ENCODE assay signal across 1 cellular context in the genomic region with DNA sequence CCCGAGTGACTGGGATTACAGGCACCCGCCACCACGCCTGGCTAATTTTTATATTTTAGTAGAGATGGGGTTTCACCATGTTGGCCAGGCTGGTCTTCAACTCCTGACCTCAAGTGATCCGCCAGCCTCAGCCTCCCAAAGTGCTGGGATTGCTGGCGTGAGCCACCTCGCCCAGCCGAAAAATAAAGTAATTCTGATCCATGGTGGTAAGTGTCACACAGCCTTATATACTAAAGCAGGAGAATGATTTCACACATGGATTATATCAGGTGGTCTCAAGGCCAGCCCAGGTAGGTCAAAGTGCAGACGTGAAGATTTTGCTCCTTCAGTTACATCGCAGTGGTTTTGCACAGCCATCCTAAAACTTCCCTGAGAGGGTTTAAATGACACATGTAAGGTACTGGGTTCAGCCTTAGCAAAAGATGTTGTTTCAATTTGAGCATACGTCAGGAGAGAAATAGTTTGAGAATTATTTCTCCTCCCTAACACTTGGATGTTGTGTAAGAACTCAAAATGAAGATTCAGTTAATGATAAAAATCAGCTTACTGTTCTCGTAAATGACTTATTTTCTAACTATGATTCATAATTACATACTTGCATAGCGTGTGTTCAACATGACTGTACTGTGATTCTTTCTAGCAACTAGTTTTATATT.
TF ChIP-seq lines count a peak whose summit lies in the region.

No MANE protein-coding gene starts in this region.

TF ChIP-seq in GM23338, 12 proteins besides CTCF, POLR2A, EP300 and RAD21:
- TF ChIP-seq, protein P1, sequence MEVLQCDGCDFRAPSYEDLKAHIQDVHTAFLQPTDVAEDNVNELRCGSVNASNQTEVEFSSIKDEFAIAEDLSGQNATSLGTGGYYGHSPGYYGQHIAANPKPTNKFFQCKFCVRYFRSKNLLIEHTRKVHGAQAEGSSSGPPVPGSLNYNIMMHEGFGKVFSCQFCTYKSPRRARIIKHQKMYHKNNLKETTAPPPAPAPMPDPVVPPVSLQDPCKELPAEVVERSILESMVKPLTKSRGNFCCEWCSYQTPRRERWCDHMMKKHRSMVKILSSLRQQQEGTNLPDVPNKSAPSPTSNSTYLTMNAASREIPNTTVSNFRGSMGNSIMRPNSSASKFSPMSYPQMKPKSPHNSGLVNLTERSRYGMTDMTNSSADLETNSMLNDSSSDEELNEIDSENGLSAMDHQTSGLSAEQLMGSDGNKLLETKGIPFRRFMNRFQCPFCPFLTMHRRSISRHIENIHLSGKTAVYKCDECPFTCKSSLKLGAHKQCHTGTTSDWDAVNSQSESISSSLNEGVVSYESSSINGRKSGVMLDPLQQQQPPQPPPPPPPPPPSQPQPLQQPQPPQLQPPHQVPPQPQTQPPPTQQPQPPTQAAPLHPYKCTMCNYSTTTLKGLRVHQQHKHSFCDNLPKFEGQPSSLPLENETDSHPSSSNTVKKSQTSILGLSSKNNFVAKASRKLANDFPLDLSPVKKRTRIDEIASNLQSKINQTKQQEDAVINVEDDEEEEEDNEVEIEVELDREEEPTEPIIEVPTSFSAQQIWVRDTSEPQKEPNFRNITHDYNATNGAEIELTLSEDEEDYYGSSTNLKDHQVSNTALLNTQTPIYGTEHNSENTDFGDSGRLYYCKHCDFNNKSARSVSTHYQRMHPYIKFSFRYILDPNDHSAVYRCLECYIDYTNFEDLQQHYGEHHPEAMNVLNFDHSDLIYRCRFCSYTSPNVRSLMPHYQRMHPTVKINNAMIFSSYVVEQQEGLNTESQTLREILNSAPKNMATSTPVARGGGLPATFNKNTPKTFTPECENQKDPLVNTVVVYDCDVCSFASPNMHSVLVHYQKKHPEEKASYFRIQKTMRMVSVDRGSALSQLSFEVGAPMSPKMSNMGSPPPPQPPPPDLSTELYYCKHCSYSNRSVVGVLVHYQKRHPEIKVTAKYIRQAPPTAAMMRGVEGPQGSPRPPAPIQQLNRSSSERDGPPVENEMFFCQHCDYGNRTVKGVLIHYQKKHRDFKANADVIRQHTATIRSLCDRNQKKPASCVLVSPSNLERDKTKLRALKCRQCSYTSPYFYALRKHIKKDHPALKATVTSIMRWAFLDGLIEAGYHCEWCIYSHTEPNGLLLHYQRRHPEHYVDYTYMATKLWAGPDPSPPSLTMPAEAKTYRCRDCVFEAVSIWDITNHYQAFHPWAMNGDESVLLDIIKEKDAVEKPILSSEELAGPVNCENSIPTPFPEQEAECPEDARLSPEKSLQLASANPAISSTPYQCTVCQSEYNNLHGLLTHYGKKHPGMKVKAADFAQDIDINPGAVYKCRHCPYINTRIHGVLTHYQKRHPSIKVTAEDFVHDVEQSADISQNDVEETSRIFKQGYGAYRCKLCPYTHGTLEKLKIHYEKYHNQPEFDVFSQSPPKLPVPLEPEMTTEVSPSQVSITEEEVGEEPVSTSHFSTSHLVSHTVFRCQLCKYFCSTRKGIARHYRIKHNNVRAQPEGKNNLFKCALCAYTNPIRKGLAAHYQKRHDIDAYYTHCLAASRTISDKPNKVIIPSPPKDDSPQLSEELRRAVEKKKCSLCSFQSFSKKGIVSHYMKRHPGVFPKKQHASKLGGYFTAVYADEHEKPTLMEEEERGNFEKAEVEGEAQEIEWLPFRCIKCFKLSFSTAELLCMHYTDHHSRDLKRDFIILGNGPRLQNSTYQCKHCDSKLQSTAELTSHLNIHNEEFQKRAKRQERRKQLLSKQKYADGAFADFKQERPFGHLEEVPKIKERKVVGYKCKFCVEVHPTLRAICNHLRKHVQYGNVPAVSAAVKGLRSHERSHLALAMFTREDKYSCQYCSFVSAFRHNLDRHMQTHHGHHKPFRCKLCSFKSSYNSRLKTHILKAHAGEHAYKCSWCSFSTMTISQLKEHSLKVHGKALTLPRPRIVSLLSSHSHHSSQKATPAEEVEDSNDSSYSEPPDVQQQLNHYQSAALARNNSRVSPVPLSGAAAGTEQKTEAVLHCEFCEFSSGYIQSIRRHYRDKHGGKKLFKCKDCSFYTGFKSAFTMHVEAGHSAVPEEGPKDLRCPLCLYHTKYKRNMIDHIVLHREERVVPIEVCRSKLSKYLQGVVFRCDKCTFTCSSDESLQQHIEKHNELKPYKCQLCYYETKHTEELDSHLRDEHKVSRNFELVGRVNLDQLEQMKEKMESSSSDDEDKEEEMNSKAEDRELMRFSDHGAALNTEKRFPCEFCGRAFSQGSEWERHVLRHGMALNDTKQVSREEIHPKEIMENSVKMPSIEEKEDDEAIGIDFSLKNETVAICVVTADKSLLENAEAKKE (CRISPR knock-in tag; IDR thresholded peaks at IDR 0.05) = no peak
- TF ChIP-seq, protein P2, sequence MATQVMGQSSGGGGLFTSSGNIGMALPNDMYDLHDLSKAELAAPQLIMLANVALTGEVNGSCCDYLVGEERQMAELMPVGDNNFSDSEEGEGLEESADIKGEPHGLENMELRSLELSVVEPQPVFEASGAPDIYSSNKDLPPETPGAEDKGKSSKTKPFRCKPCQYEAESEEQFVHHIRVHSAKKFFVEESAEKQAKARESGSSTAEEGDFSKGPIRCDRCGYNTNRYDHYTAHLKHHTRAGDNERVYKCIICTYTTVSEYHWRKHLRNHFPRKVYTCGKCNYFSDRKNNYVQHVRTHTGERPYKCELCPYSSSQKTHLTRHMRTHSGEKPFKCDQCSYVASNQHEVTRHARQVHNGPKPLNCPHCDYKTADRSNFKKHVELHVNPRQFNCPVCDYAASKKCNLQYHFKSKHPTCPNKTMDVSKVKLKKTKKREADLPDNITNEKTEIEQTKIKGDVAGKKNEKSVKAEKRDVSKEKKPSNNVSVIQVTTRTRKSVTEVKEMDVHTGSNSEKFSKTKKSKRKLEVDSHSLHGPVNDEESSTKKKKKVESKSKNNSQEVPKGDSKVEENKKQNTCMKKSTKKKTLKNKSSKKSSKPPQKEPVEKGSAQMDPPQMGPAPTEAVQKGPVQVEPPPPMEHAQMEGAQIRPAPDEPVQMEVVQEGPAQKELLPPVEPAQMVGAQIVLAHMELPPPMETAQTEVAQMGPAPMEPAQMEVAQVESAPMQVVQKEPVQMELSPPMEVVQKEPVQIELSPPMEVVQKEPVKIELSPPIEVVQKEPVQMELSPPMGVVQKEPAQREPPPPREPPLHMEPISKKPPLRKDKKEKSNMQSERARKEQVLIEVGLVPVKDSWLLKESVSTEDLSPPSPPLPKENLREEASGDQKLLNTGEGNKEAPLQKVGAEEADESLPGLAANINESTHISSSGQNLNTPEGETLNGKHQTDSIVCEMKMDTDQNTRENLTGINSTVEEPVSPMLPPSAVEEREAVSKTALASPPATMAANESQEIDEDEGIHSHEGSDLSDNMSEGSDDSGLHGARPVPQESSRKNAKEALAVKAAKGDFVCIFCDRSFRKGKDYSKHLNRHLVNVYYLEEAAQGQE (IDR thresholded peaks at IDR 0.05; ENCODE audit: unreplicated experiment) = no peak
- TF ChIP-seq CREB1 (CRISPR knock-in tag; IDR thresholded peaks at IDR 0.05; ENCODE audit: low read depth) (no peak), ZNF331 (CRISPR knock-in tag; IDR thresholded peaks at IDR 0.05; ENCODE audit: low read depth) (no peak), NANOG (IDR thresholded peaks at IDR 0.05; ENCODE audit: borderline replicate concordance) (no peak), POLR2AphosphoS5 (IDR thresholded peaks at IDR 0.05; ENCODE audit: low read depth) (no peak), EZH2 (IDR thresholded peaks at IDR 0.05; ENCODE audit: low read depth, unreplicated experiment) (no peak)
